ENCODE assay signal across 12 cellular contexts in the genomic region with DNA sequence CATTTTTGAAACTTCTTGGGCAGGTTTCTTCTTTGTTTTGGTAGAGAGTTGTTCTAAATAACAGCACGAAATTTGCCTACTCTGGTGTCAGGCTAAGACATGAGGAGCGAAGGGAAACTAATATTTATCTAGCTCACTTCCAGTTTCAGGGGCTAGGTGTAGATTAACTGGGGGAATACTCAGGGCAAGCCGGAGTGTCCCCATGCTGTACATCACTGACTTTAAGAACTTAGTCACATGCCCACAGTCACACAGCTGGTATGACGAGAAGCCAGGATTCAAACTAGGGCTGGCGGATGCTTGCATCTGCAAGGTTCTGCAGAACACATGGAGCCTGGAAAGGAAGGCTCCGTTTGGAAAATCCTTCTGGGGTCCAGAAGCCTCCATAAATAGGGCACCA.
DNase-seq lines count a peak whose midpoint lies in the region; ATAC-seq, FAIRE-seq and TF ChIP-seq lines count a peak whose summit lies in the region.
"Had no signal": no experiment of that assay in that cellular context is flagged by ENCODE, and none has a peak within 500 bp of the region (broad histone marks: within the 10 kb centered on the region; RNA-seq: fewer than 3 reads in every experiment).

No MANE protein-coding gene starts in this region.

- no peak overlapping the region for H3K27ac ChIP-seq in mammary epithelial cell (ENCODE audit: insufficient read depth, low read depth, low read length)
- H3K27ac ChIP-seq in CD8-positive, alpha-beta T cell (ENCODE audit: low read depth, low read length) = no peak overlapping the region
- H3K27ac ChIP-seq: transverse colon had no signal

- 79% methylated on average over 6 of the region's 6 CpGs for WGBS in mammary epithelial cell (ENCODE audit: low coverage, missing lambda C conversion rate)

- TF ChIP-seq CTCF in D721Med (IDR thresholded peaks at IDR 0.05; ENCODE audit: insufficient read depth, missing control alignments) (no peak), mammary epithelial cell (conservative IDR thresholded peaks at IDR 0.05 in 1 of 2, IDR thresholded peaks at IDR 0.05 in 1 of 2; ENCODE audit: extremely low read depth in 1 of 2, insufficient read depth in 1 of 2, low read depth in 1 of 2, low read length in 2 of 2) (no peak)
- no peak for TF ChIP-seq CTCF in CD8-positive, alpha-beta T cell (IDR thresholded peaks at IDR 0.05)

- in situ Hi-C loops in mammary epithelial cell (cut with MboI; ENCODE audit: low sequenced_read_pairs in 2 of 2) = loop anchor here in 1 of 2 donors (10.0 to 25.0 kb wide), 2 partner anchors 269 to 567 kb away; no protein-coding TSS in a partner anchor

- H3K9me3 ChIP-seq in mammary epithelial cell (replicated peaks; ENCODE audit: insufficient read depth, low read length) = no peaks in the 10 kb centered on the region
- no peaks in the 10 kb centered on the region for H3K9me3 ChIP-seq in CD8-positive, alpha-beta T cell (ENCODE audit: low read length)
- H3K9me3 ChIP-seq: transverse colon had no signal

- no peak overlapping the region for H3K4me3 ChIP-seq in mammary epithelial cell (replicated peaks in 1 of 3; ENCODE audit: insufficient read depth in 1 of 3, low read depth in 2 of 3, low read length in 3 of 3)
- no peak overlapping the region for H3K4me3 ChIP-seq in CD8-positive, alpha-beta T cell (ENCODE audit: low read depth, low read length)
- H3K4me3 ChIP-seq: transverse colon had no signal

- peaks cover 8% of the 10 kb centered on the region for H3K4me1 Mint-ChIP-seq in CD8-positive, alpha-beta T cell (ENCODE audit: low read depth)

- no peak overlapping the region for H3K4me3 Mint-ChIP-seq in CD8-positive, alpha-beta T cell

- H3K4me2 ChIP-seq in mammary epithelial cell (ENCODE audit: insufficient read depth, low read depth, low read length) = no peak overlapping the region

- ATAC-seq in HG02623 (IDR thresholded peaks at IDR 0.05; ENCODE audit: unreplicated experiment) = peak; percentile 82
- peak; percentile 72 for ATAC-seq in HG03439 (IDR thresholded peaks at IDR 0.05; ENCODE audit: unreplicated experiment)
- no peak for ATAC-seq in left colon
- no peak for ATAC-seq in CD8-positive, alpha-beta T cell

- CTCF ChIA-PET in mammary epithelial cell (lab: Charles Lee; ENCODE audit: low non-redundant PET) = interaction anchor here (1.0 kb wide), 1 partner anchor 268 kb away, joined by 3 read pairs; no protein-coding TSS in a partner anchor
- CTCF ChIA-PET in CD8-positive, alpha-beta T cell (lab: Charles Lee) = interaction anchor here (0.9 to 1.9 kb wide), 3 partner anchors 33 to 268 kb away, joined by 4 to 9 read pairs (median 4); no protein-coding TSS in a partner anchor

- no peak overlapping the region for H3K9ac ChIP-seq in mammary epithelial cell (ENCODE audit: insufficient read depth, low read length)

- DNase-seq in D721Med (ENCODE audit: insufficient read length, low spot score) (no peak), GM19239 (ENCODE audit: insufficient read length, low spot score) (peak; percentile 57), mammary epithelial cell (no peak), left colon (no peak), NCI-H446 (lab: John Stamatoyannopoulos, UW) (no peak)
- no peak for DNase-seq in CD8-positive, alpha-beta T cell
- DNase-seq: caudate nucleus, NCI-H1105 treated with DMSO at 0.1 percent for 48 hours, transverse colon had no signal

- no TSS peak for BruUV-seq in mammary epithelial cell (replicated peaks; lab: Mats Ljungman, UMichigan)

- intact Hi-C loops in mammary epithelial cell (cut with micrococcal nuclease) = loop anchor here (2.0 kb wide), 1 partner anchor 55 kb away; no protein-coding TSS in a partner anchor
- intact Hi-C loops in left colon (cut with DNase I, micrococcal nuclease) = no loop called here
- intact Hi-C loops in CD8-positive, alpha-beta T cell (cut with DNase I, micrococcal nuclease) = loop anchor here in 1 of 2 experiments (10.0 kb wide), 1 partner anchor 611 kb away; no protein-coding TSS in a partner anchor

- H3K27me3 Mint-ChIP-seq in CD8-positive, alpha-beta T cell (ENCODE audit: low read depth) = peaks cover 27% of the 10 kb centered on the region

- no peaks in the 10 kb centered on the region for H3K36me3 ChIP-seq in mammary epithelial cell (ENCODE audit: insufficient read depth, low read length)
- no peaks in the 10 kb centered on the region for H3K36me3 ChIP-seq in CD8-positive, alpha-beta T cell (ENCODE audit: insufficient read depth, low read length)
- H3K36me3 ChIP-seq: transverse colon had no signal

- H2AFZ ChIP-seq in mammary epithelial cell (ENCODE audit: low read depth, low read length) = no peak overlapping the region

- H3K27ac Mint-ChIP-seq in CD8-positive, alpha-beta T cell = no peak overlapping the region

- H3K9me3 Mint-ChIP-seq in CD8-positive, alpha-beta T cell = no peaks in the 10 kb centered on the region

- H4K20me1 ChIP-seq in mammary epithelial cell (ENCODE audit: insufficient read depth, low read length) = no peaks in the 10 kb centered on the region

- H3K4me1 ChIP-seq in mammary epithelial cell (ENCODE audit: insufficient read depth, low read length) = peaks cover 8% of the 10 kb centered on the region
- no peaks in the 10 kb centered on the region for H3K4me1 ChIP-seq in CD8-positive, alpha-beta T cell (ENCODE audit: insufficient read depth, low read length)

- H3K36me3 Mint-ChIP-seq in CD8-positive, alpha-beta T cell = no peaks in the 10 kb centered on the region

- FAIRE-seq in D721Med (lab: Jason Lieb, UNC) (peak; percentile 91), GM19239 (lab: Jason Lieb, UNC) (peak; percentile 96)
- FAIRE-seq: keratinocyte had no signal

- POLR2A ChIA-PET in CD8-positive, alpha-beta T cell (lab: Charles Lee) = no interaction called here

- no peaks in the 10 kb centered on the region for H3K79me2 ChIP-seq in mammary epithelial cell (ENCODE audit: insufficient read depth, low read length)

- no peaks in the 10 kb centered on the region for H3K27me3 ChIP-seq in mammary epithelial cell (ENCODE audit: insufficient read depth, low read length)
- no peaks in the 10 kb centered on the region for H3K27me3 ChIP-seq in CD8-positive, alpha-beta T cell (ENCODE audit: insufficient read depth, low read length)
- H3K27me3 ChIP-seq: transverse colon had no signal

- dilution Hi-C loops in mammary epithelial cell (cut with HindIII; ENCODE audit: low sequenced_read_pairs) = no loop called here

Comparison
In these comparisons a context has a peak if more than half of its experiments do, and no peak if none do; other contexts are left out.
1. ATAC-seq: peak in HG02623 (single experiment) and HG03439 (single experiment); none in left colon (single experiment) and CD8-positive, alpha-beta T cell (single experiment).